ENCODE assay signal across 9 cellular contexts in the genomic region with DNA sequence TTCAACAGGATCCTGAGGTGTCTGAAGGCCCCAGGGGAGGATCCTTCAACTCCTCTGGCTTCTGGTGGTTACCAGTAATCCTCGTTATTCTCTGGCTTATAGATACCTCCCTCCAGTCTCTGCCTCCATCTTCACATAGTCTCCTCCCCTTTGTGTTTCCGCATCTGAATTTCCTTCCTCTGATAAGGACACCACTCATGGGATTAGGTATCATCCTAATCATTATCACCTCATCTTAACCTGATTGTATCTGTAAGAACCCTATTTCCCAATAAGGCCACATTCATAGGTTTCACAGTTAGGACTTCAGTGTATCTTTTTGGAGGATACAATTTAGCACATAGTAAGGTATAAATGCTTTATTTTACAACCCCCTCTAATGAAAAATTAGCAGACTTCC.
"Had no signal": no experiment of that assay in that cellular context is flagged by ENCODE, and none has a peak within 500 bp of the region (broad histone marks: within the 10 kb centered on the region; RNA-seq: fewer than 3 reads in every experiment).

No MANE protein-coding gene starts in this region.

- H3K9me3 ChIP-seq: HAP-1 had no signal

- H3K9ac ChIP-seq: GM23248 had no signal

- H3K4me3 Mint-ChIP-seq: GM23338, H9, HFFc6 had no signal

- DNase-seq: GM23248, GOT3, H7, H9, HCEC 1CT, HFFc6 had no signal

- H3K4me1 ChIP-seq: HAP-1 had no signal

- H3K4me2 ChIP-seq: GM23338 had no signal

- H3K36me3 ChIP-seq: HAP-1 had no signal

- H3K27ac ChIP-seq: GM23248 had no signal

- ATAC-seq: GM23338, HCT116 had no signal

- H3K27ac Mint-ChIP-seq: GM23338, H9, HFFc6 had no signal

- H3K4me1 Mint-ChIP-seq: GM23338, H9 had no signal

- H3K4me3 ChIP-seq: GM23248, GM23338, HAP-1 had no signal
